Comparison of ENCODE assay signal across 21 cellular contexts in the genomic region with DNA sequence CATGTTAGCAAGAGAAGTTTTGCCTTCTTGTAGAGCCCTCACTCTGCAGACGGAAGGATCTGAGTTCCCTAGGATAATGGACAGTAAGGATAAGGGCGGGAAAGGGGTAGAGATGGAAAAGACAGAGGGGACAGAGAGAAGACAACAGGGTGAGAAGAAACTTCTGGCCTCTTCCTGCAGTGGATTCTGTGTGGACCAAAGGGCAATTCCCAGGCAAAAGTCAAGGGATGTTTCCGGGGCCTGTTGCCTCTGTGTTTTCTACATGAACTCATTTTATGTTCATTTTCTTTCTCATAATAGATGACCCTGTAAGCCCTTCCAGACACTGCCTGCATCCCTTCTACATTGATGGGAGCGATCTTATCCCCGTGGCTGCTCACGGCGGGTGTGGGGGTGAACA. TPM values are rescaled to one million over a fixed set of nuclear protein-coding genes. Genes with fewer than 3 reads are reported as not detected.
DNase-seq lines count a peak whose midpoint lies in the region; ATAC-seq, FAIRE-seq and TF ChIP-seq lines count a peak whose summit lies in the region.
"Had no signal": no experiment of that assay in that cellular context is flagged by ENCODE, and none has a peak within 500 bp of the region (broad histone marks: within the 10 kb centered on the region; RNA-seq: fewer than 3 reads in every experiment).

No MANE protein-coding gene starts in this region.

- no peaks in the 10 kb centered on the region for H3K27me3 Mint-ChIP-seq in activated naive CD8-positive, alpha-beta T cell treated with anti-CD3 and anti-CD28 coated beads, Interleukin-2, amount 50 U/mL, for 24 hours
- H3K27me3 Mint-ChIP-seq: CD4-positive, CD25-positive, alpha-beta regulatory T cell had no signal

- H3K9me3 ChIP-seq in colonic mucosa (no peaks in the 10 kb centered on the region), mucosa of stomach (ENCODE audit: control insufficient read depth, low read length) (no peaks in the 10 kb centered on the region), small intestine (ENCODE audit: control insufficient read depth, low read depth) (no peaks in the 10 kb centered on the region), vagina (no peaks in the 10 kb centered on the region)
- H3K9me3 ChIP-seq: BE2C, Caco-2 had no signal

- no peak for ATAC-seq in activated naive CD8-positive, alpha-beta T cell treated with anti-CD3 and anti-CD28 coated beads, Interleukin-2, amount 50 U/mL, for 24 hours

- no peak for DNase-seq in colonic mucosa
- DNase-seq in small intestine = peak; percentile 60
- DNase-seq in midbrain (lab: John Stamatoyannopoulos, UW) = no peak
- no peak for DNase-seq in vagina (ENCODE audit: extremely low spot score in 2 of 2)
- DNase-seq in activated naive CD8-positive, alpha-beta T cell treated with anti-CD3 and anti-CD28 coated beads, Interleukin-2, amount 50 U/mL, for 24 hours = no peak
- DNase-seq: ACHN; BE2C; C1 segment of cervical spinal cord; Caco-2; CD4-positive, CD25-positive, alpha-beta regulatory T cell; CD8-positive, alpha-beta memory T cell; GM23248; HCEC 1CT had no signal

- H3K4me1 ChIP-seq in colonic mucosa (no peaks in the 10 kb centered on the region), mucosa of stomach (ENCODE audit: control insufficient read depth, insufficient read depth, low read length) (peaks cover 53% of the 10 kb centered on the region), small intestine (ENCODE audit: control insufficient read depth in 2 of 2, insufficient read depth in 1 of 2, low read depth in 1 of 2, low read length in 1 of 2) (no peaks in the 10 kb centered on the region), vagina (peaks cover 4% of the 10 kb centered on the region)
- H3K4me1 ChIP-seq: BE2C, Caco-2 had no signal

- H3K9ac ChIP-seq in colonic mucosa (ENCODE audit: low read depth in 2 of 2, low read length in 2 of 2) (peak overlapping the region in 1 of 2 donors; percentile 100), mucosa of stomach (ENCODE audit: low read length) (peak overlapping the region; percentile 91)
- H3K9ac ChIP-seq: GM23248 had no signal

- WGBS in small intestine, 3 donors = 22 to 69% (median 41%) methylated on average over 7 of the region's 7 CpGs

- H3K27me3 ChIP-seq in colonic mucosa (no peaks in the 10 kb centered on the region), mucosa of stomach (ENCODE audit: control insufficient read depth, insufficient read depth, low read length) (no peaks in the 10 kb centered on the region), small intestine (ENCODE audit: control insufficient read depth in 2 of 2, insufficient read depth in 2 of 2, low read length in 2 of 2) (no peaks in the 10 kb centered on the region), vagina (no peaks in the 10 kb centered on the region)
- H3K27me3 ChIP-seq: BE2C had no signal

- TF ChIP-seq POLR2A in vagina (IDR thresholded peaks at IDR 0.05) = no peak

- no peaks in the 10 kb centered on the region for H3K36me3 Mint-ChIP-seq in activated naive CD8-positive, alpha-beta T cell treated with anti-CD3 and anti-CD28 coated beads, Interleukin-2, amount 50 U/mL, for 24 hours (ENCODE audit: low read depth)
- H3K36me3 Mint-ChIP-seq: CD4-positive, CD25-positive, alpha-beta regulatory T cell; CD8-positive, alpha-beta memory T cell had no signal

- no peak for FAIRE-seq in small intestine (lab: Jason Lieb, UNC)
- FAIRE-seq: A204.1, D721Med, G401.6, GM12891, GM18507, H54 had no signal

- no peaks in the 10 kb centered on the region for H3K9me3 Mint-ChIP-seq in activated naive CD8-positive, alpha-beta T cell treated with anti-CD3 and anti-CD28 coated beads, Interleukin-2, amount 50 U/mL, for 24 hours
- H3K9me3 Mint-ChIP-seq: CD4-positive, CD25-positive, alpha-beta regulatory T cell; CD8-positive, alpha-beta memory T cell had no signal

- H3K36me3 ChIP-seq in colonic mucosa (no peaks in the 10 kb centered on the region), mucosa of stomach (ENCODE audit: control insufficient read depth, insufficient read depth, low read length) (no peaks in the 10 kb centered on the region), small intestine (ENCODE audit: control insufficient read depth in 2 of 2, insufficient read depth in 2 of 2, low read length in 2 of 2) (no peaks in the 10 kb centered on the region), vagina (no peaks in the 10 kb centered on the region)
- H3K36me3 ChIP-seq: BE2C had no signal

- TF ChIP-seq CTCF in colonic mucosa (IDR thresholded peaks at IDR 0.05) = no peak
- no peak for TF ChIP-seq CTCF in vagina (IDR thresholded peaks at IDR 0.05)

- H3K27ac Mint-ChIP-seq in activated naive CD8-positive, alpha-beta T cell treated with anti-CD3 and anti-CD28 coated beads, Interleukin-2, amount 50 U/mL, for 24 hours = no peak overlapping the region
- H3K27ac Mint-ChIP-seq: CD4-positive, CD25-positive, alpha-beta regulatory T cell; CD8-positive, alpha-beta memory T cell had no signal

- H3K4me3 Mint-ChIP-seq in activated naive CD8-positive, alpha-beta T cell treated with anti-CD3 and anti-CD28 coated beads, Interleukin-2, amount 50 U/mL, for 24 hours = no peak overlapping the region
- H3K4me3 Mint-ChIP-seq: CD4-positive, CD25-positive, alpha-beta regulatory T cell; CD8-positive, alpha-beta memory T cell had no signal

- intact Hi-C loops in colonic mucosa (cut with DNase I) = no loop called here
- intact Hi-C loops in vagina (cut with DNase I) = no loop called here

- H3K4me1 Mint-ChIP-seq in activated naive CD8-positive, alpha-beta T cell treated with anti-CD3 and anti-CD28 coated beads, Interleukin-2, amount 50 U/mL, for 24 hours = no peaks in the 10 kb centered on the region
- H3K4me1 Mint-ChIP-seq: CD4-positive, CD25-positive, alpha-beta regulatory T cell; CD8-positive, alpha-beta memory T cell had no signal

- H3K4me3 ChIP-seq in colonic mucosa (peak overlapping the region; percentile 53), mucosa of stomach (ENCODE audit: low read length) (peak overlapping the region; percentile 87), small intestine (ENCODE audit: low read depth in 1 of 2, low read length in 2 of 2) (peak overlapping the region in 1 of 2 donors; percentile 54), vagina (no peak overlapping the region)
- H3K4me3 ChIP-seq: GM23248 had no signal

- H3K27ac ChIP-seq in colonic mucosa (peak overlapping the region; percentile 95), small intestine (ENCODE audit: low read depth in 1 of 2, low read length in 1 of 2) (peak overlapping the region; percentile 96 to 97), vagina (no peak overlapping the region)
- H3K27ac ChIP-seq: GM23248 had no signal

RNA-seq across cellular contexts. Expression of gene TMEM238L, which starts 0.6 kb away (rescaled TPM):
- 10 to 100 TPM; 63.1 to 68.8 TPM for total RNA-seq in colonic mucosa
- polyA plus RNA-seq in small intestine = 10 to 100 TPM; 20.0 to 26.8 (median 21.2) TPM
- 1.2 TPM for total RNA-seq in vagina
- total RNA-seq: Caco-2; CD4-positive, CD25-positive, alpha-beta regulatory T cell; CD8-positive, alpha-beta memory T cell; GM23248 had no signal
- polyA plus RNA-seq: CD4-positive, CD25-positive, alpha-beta regulatory T cell; CD8-positive, alpha-beta memory T cell; GM23248 had no signal

RNA-seq across cellular contexts. Expression of gene PIRT, which starts 33.3 kb away (rescaled TPM):
- total RNA-seq in colonic mucosa (1 to 10 TPM in 1 of 2 donors, under 1 TPM in 1; 0.40 to 1.5 TPM), vagina (6.4 TPM)
- polyA plus RNA-seq in small intestine = 10 to 100 TPM in 1 of 3 donors, not detected in 2; 10.8 TPM
- total RNA-seq: Caco-2; CD4-positive, CD25-positive, alpha-beta regulatory T cell; CD8-positive, alpha-beta memory T cell; GM23248; HT-29 had no signal
- polyA plus RNA-seq: CD4-positive, CD25-positive, alpha-beta regulatory T cell; CD8-positive, alpha-beta memory T cell; GM23248 had no signal

Comparison
In these comparisons a context has a peak if more than half of its experiments do, and no peak if none do; other contexts are left out.
1. H3K4me3 ChIP-seq: peak in colonic mucosa (single experiment) and mucosa of stomach (single experiment); none in vagina (0 of 2).
2. RNA of gene TMEM238L, which starts 0.6 kb away (total RNA-seq): 63.1 to 68.8 TPM in colonic mucosa; 1.2 TPM in vagina (single experiment); every median in the first group is over 10 times any median in the second.